ENCODE assay signal across 15 cellular contexts in genomic region chr13:37446503-37446902, GRCh38.
DNase-seq lines count a peak whose midpoint lies in the region; ATAC-seq, FAIRE-seq and TF ChIP-seq lines count a peak whose summit lies in the region.
"Had no signal": no experiment of that assay in that cellular context is flagged by ENCODE, and none has a peak within 500 bp of the region (broad histone marks: within the 10 kb centered on the region; RNA-seq: fewer than 3 reads in every experiment).

No MANE protein-coding gene starts in this region.

- no peak for TF ChIP-seq POLR2A in breast epithelium (IDR thresholded peaks at IDR 0.05)

- POLR2A ChIA-PET in MCF 10A (lab: Yijun Ruan, JAX), result interaction anchor here (0.7 kb wide), 1 partner anchor 64 kb away, joined by 3 read pairs; no protein-coding TSS in a partner anchor

- no peaks in the 10 kb centered on the region for H3K36me3 Mint-ChIP-seq in MCF 10A (ENCODE audit: insufficient read depth, unreplicated experiment)

- DNase-seq in MCF 10A (ENCODE audit: unreplicated experiment), result peak; percentile 62
- no peak for DNase-seq in breast epithelium (ENCODE audit: low spot score in 2 of 2)
- peak; percentile 96 for DNase-seq in bronchial epithelial cell (ENCODE audit: low read depth)
- peak; percentile 99 for DNase-seq in iris pigment epithelial cell (ENCODE audit: low read depth)
- DNase-seq in tibial artery, result peak in 1 of 2 donors; percentile 38
- no peak for DNase-seq in activated effector memory CD4-positive, alpha-beta T cell treated with Interleukin-2 at 50 U/mL for 16 hours
- DNase-seq: activated T-cell treated with anti-CD3 and anti-CD28 coated beads, Interleukin-2, amount 50 U/mL, for 24 hours; glutamatergic neuron; NCI-H510A had no signal

- H3K4me1 ChIP-seq in breast epithelium (no peaks in the 10 kb centered on the region), tibial artery (peaks cover 0 to 18% (median 0%) of the 10 kb centered on the region in 4 donors)
- H3K4me1 ChIP-seq: parathyroid adenoma had no signal

- CTCF ChIA-PET in MCF 10A (lab: Yijun Ruan, JAX), result no interaction called here

- BruUV-seq in MCF 10A (replicated peaks; lab: Mats Ljungman, UMichigan), result no TSS peak

- ATAC-seq in GM19395 (IDR thresholded peaks at IDR 0.05; ENCODE audit: unreplicated experiment) (no peak), GM21526 (IDR thresholded peaks at IDR 0.05; ENCODE audit: low FRiP score, unreplicated experiment) (no peak)

- peak overlapping the region; percentile 71 for H3K27ac Mint-ChIP-seq in MCF 10A (ENCODE audit: low read depth, unreplicated experiment)
- H3K27ac Mint-ChIP-seq: activated T-cell treated with anti-CD3 and anti-CD28 coated beads, Interleukin-2, amount 50 U/mL, for 24 hours had no signal

- H3K36me3 ChIP-seq in breast epithelium (no peaks in the 10 kb centered on the region), bronchial epithelial cell (ENCODE audit: control insufficient read depth, insufficient read depth, low read length) (no peaks in the 10 kb centered on the region), tibial artery (no peaks in the 10 kb centered on the region)

- H3K4me1 Mint-ChIP-seq in MCF 10A (ENCODE audit: insufficient read depth, unreplicated experiment), result peaks cover 31% of the 10 kb centered on the region

- peak; percentile 97 for FAIRE-seq in bronchial epithelial cell (lab: Jason Lieb, UNC)

- no peaks in the 10 kb centered on the region for H3K9me3 ChIP-seq in breast epithelium
- H3K9me3 ChIP-seq in tibial artery, result no peaks in the 10 kb centered on the region

- no peaks in the 10 kb centered on the region for H3K27me3 ChIP-seq in breast epithelium
- H3K27me3 ChIP-seq in bronchial epithelial cell (ENCODE audit: control insufficient read depth, insufficient read depth, low read length), result no peaks in the 10 kb centered on the region
- no peaks in the 10 kb centered on the region for H3K27me3 ChIP-seq in tibial artery

- intact Hi-C loops in MCF 10A (cut with micrococcal nuclease) (loop anchor here (10.0 kb wide), 1 partner anchor 148 kb away; the partner anchor contains the start of gene POSTN), breast epithelium (cut with DNase I; ENCODE audit: low total_unique reads) (no loop called here), tibial artery (cut with DNase I; ENCODE audit: low total_unique reads) (no loop called here)

- H3K4me3 ChIP-seq in breast epithelium, result no peak overlapping the region
- no peak overlapping the region for H3K4me3 ChIP-seq in bronchial epithelial cell (ENCODE audit: low read depth, low read length)
- H3K4me3 ChIP-seq in tibial artery, result no peak overlapping the region
- H3K4me3 ChIP-seq: lung had no signal

- TF ChIP-seq CTCF in MCF 10A (IDR thresholded peaks at IDR 0.05; ENCODE audit: unreplicated experiment) (no peak), breast epithelium (IDR thresholded peaks at IDR 0.05) (no peak), bronchial epithelial cell (IDR thresholded peaks at IDR 0.05; ENCODE audit: insufficient read depth, low read length, severe bottlenecking) (no peak), tibial artery (IDR thresholded peaks at IDR 0.05) (no peak)

- no peak overlapping the region for H3K4me3 Mint-ChIP-seq in MCF 10A (ENCODE audit: unreplicated experiment)
- H3K4me3 Mint-ChIP-seq: activated T-cell treated with anti-CD3 and anti-CD28 coated beads, Interleukin-2, amount 50 U/mL, for 24 hours had no signal

- no peaks in the 10 kb centered on the region for H3K27me3 Mint-ChIP-seq in MCF 10A (ENCODE audit: insufficient read depth, unreplicated experiment)
- H3K27me3 Mint-ChIP-seq: activated T-cell treated with anti-CD3 and anti-CD28 coated beads, Interleukin-2, amount 50 U/mL, for 24 hours had no signal

- peak overlapping the region in 1 of 2 donors; percentile 14 for H3K27ac ChIP-seq in breast epithelium
- peak overlapping the region; percentile 8 to 32 for H3K27ac ChIP-seq in tibial artery
- H3K27ac ChIP-seq: 22Rv1, parathyroid adenoma, VCaP had no signal

- no peaks in the 10 kb centered on the region for H3K9me3 Mint-ChIP-seq in MCF 10A (ENCODE audit: unreplicated experiment)
- H3K9me3 Mint-ChIP-seq: activated T-cell treated with anti-CD3 and anti-CD28 coated beads, Interleukin-2, amount 50 U/mL, for 24 hours had no signal

Comparison
In these comparisons a context has a peak if more than half of its experiments do, and no peak if none do; other contexts are left out.
1. DNase-seq: peak in MCF 10A (single experiment), bronchial epithelial cell (single experiment) and iris pigment epithelial cell (single experiment); none in breast epithelium (0 of 2) and activated effector memory CD4-positive, alpha-beta T cell treated with Interleukin-2 at 50 U/mL for 16 hours (single experiment).